Comparison of ENCODE assay signal across 8 cellular contexts in genomic region chr6:125904871-125905270, GRCh38. TPM values are rescaled to one million over a fixed set of nuclear protein-coding genes. Genes with fewer than 3 reads are reported as not detected.
DNase-seq lines count a peak whose midpoint lies in the region; ATAC-seq and TF ChIP-seq lines count a peak whose summit lies in the region.

No MANE protein-coding gene starts in this region.

- H3K4me1 ChIP-seq in gastrocnemius medialis = no peaks in the 10 kb centered on the region

- no peak overlapping the region for H3K4me3 ChIP-seq in gastrocnemius medialis

- ATAC-seq in HG03565 (IDR thresholded peaks at IDR 0.05; ENCODE audit: unreplicated experiment) (peak; percentile 90), gastrocnemius medialis (no peak)

- H3K27me3 ChIP-seq in gastrocnemius medialis = no peaks in the 10 kb centered on the region

- in situ Hi-C loops in gastrocnemius medialis (cut with MboI; ENCODE audit: low sequenced_read_pairs in 4 of 4) = no loop called here

- TF ChIP-seq CTCF in gastrocnemius medialis (IDR thresholded peaks at IDR 0.05 in 4 of 5, conservative IDR thresholded peaks at IDR 0.05 in 1 of 5) = no peak

- no peaks in the 10 kb centered on the region for H3K9me3 ChIP-seq in gastrocnemius medialis

- H3K27ac ChIP-seq in gastrocnemius medialis = no peak overlapping the region

- no peaks in the 10 kb centered on the region for H3K36me3 ChIP-seq in gastrocnemius medialis

- DNase-seq in activated T-cell treated with anti-CD3 and anti-CD28 coated beads for 24 hours (ENCODE audit: low read depth) (peak; percentile 48), NCI-H82 (lab: John Stamatoyannopoulos, UW) (no peak), mucosa of gallbladder (ENCODE audit: low spot score) (no peak), gastrocnemius medialis (no peak)
- DNase-seq in activated T-cell treated with anti-CD3 and anti-CD28 coated beads, Interleukin-2, amount 50 U/mL, for 1 hour = no peak
- DNase-seq in activated T-helper 9 cell treated with anti-CD3 and anti-CD28 coated beads, Interleukin-2, amount 50 U/mL, for 16 hours (ENCODE audit: low read depth) = peak; percentile 55
- DNase-seq in stimulated activated CD4-positive, alpha-beta T cell treated with anti-CD3 and anti-CD28 coated beads, TNF-alpha, amount 100 ng/mL, for 24 hours (ENCODE audit: low read depth in 3 of 3) = peak in 2 of 3 experiments; percentile 30 to 38

- no peak for TF ChIP-seq POLR2A in gastrocnemius medialis (IDR thresholded peaks at IDR 0.05)

- intact Hi-C loops in gastrocnemius medialis (cut with DNase I; ENCODE audit: low total_unique reads) = no loop called here

RNA-seq across cellular contexts. Expression of gene HINT3, which starts 51.7 kb away (rescaled TPM):
- 32.3 TPM for total RNA-seq in mucosa of gallbladder
- total RNA-seq in gastrocnemius medialis = 10 to 100 TPM; 54.3 to 81.5 (median 67.5) TPM

Comparison
In these comparisons a context has a peak if more than half of its experiments do, and no peak if none do; other contexts are left out.
1. DNase-seq: peak in activated T-cell treated with anti-CD3 and anti-CD28 coated beads for 24 hours (single experiment), activated T-helper 9 cell treated with anti-CD3 and anti-CD28 coated beads, Interleukin-2, amount 50 U/mL, for 16 hours (single experiment) and stimulated activated CD4-positive, alpha-beta T cell treated with anti-CD3 and anti-CD28 coated beads, TNF-alpha, amount 100 ng/mL, for 24 hours (2 of 3); none in activated T-cell treated with anti-CD3 and anti-CD28 coated beads, Interleukin-2, amount 50 U/mL, for 1 hour (single experiment), NCI-H82 (single experiment), mucosa of gallbladder (single experiment) and gastrocnemius medialis (0 of 2).